ENCODE assay signal across 11 cellular contexts in the genomic region with DNA sequence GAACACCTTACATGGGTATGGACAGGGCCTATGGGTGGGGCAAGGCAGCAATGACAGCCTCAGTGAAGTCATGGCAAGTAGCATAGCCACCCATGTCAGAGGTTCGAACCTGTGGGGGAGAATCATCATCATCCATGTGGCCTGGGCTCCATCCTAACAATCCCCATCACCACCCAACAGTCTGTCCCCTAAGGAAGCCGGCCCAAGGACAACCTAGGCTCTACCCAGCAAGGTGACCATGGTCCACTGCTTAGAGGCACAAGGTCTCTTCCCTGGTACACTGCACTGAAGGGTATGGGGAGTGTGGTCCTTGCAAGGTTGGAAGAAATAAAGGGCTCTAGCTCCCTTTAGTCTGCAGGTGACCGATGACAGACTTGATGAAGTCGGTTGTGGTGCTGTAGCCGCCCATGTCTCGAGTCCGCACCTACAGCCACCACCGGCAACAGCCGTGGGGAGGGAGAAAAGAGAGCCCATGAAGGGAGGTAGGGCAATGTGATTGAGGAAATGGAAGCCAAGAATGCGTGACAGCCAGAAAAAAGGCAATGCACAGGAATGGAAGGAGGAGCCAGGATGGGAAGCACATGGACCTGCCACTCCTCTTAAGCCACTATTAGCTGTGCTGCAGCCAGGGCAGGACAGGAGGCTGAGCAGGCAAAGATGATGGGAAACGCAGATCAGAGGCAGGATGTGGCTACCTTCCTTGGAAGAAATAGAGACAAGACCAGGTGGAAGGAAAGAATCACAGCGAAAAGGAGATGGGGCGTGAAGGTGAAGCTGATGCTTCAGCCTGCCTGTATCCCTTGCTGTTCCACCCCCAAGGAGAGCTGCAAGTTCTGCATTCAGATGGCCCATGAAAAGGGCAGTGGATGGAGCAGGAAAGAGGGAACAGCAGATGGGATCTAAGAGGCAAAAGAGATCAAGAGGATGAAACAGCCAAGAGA. TPM values are rescaled to one million over a fixed set of nuclear protein-coding genes. Genes with fewer than 3 reads are reported as not detected.
DNase-seq lines count a peak whose midpoint lies in the region; ATAC-seq, FAIRE-seq and TF ChIP-seq lines count a peak whose summit lies in the region.
"Had no signal": no experiment of that assay in that cellular context is flagged by ENCODE, and none has a peak within 500 bp of the region (broad histone marks: within the 10 kb centered on the region; RNA-seq: fewer than 3 reads in every experiment).

No MANE protein-coding gene starts in this region.

- no peak overlapping the region for H2BK12ac ChIP-seq in trophoblast cell (ENCODE audit: low read length)

- no peaks in the 10 kb centered on the region for H3K9me3 Mint-ChIP-seq in activated naive CD8-positive, alpha-beta T cell treated with anti-CD3 and anti-CD28 coated beads for 36 hours
- no peaks in the 10 kb centered on the region for H3K9me3 Mint-ChIP-seq in stimulated activated memory B cell treated with anti-CD40 and anti-IgM and Interleukin-4, amounts not matched to agents 10 μg/mL and 1 μg/mL and 100 μg/mL, for 72 hours

- H3K27ac ChIP-seq in small intestine (ENCODE audit: low read depth in 1 of 2, low read length in 1 of 2), result no peak overlapping the region
- no peak overlapping the region for H3K27ac ChIP-seq in trophoblast cell (ENCODE audit: low read depth, low read length)

- H3K4me3 Mint-ChIP-seq in activated naive CD8-positive, alpha-beta T cell treated with anti-CD3 and anti-CD28 coated beads for 36 hours, result peak overlapping the region; percentile 5
- H3K4me3 Mint-ChIP-seq in stimulated activated memory B cell treated with anti-CD40 and anti-IgM and Interleukin-4, amounts not matched to agents 10 μg/mL and 1 μg/mL and 100 μg/mL, for 72 hours, result no peak overlapping the region

- DNase-seq in activated CD8-positive, alpha-beta memory T cell treated with anti-CD3 and anti-CD28 coated beads for 24 hours, result peak; percentile 74
- no peak for DNase-seq in activated CD8-positive, alpha-beta memory T cell treated with anti-CD3 and anti-CD28 coated beads, Interleukin-2, amount 50 U/mL, for 4 hours
- peak; percentile 66 for DNase-seq in NB4 (ENCODE audit: low read depth)
- peak; percentile 33 for DNase-seq in activated naive CD8-positive, alpha-beta T cell treated with anti-CD3 and anti-CD28 coated beads for 36 hours
- DNase-seq in small intestine, result no peak
- DNase-seq in trophoblast cell, result no peak
- no peak for DNase-seq in DMS153 treated with DMSO at 0.1 percent for 48 hours (lab: John Stamatoyannopoulos, UW; ENCODE audit: unreplicated experiment)
- DNase-seq: BE2C, kidney had no signal

- H3K79me1 ChIP-seq in trophoblast cell (ENCODE audit: low read length), result no peaks in the 10 kb centered on the region

- no peak overlapping the region for H3K18ac ChIP-seq in trophoblast cell (ENCODE audit: low read length)

- H2AFZ ChIP-seq in trophoblast cell (ENCODE audit: insufficient read depth, low read length, poor library complexity), result no peak overlapping the region

- no peaks in the 10 kb centered on the region for H3K27me3 ChIP-seq in small intestine (ENCODE audit: control insufficient read depth in 2 of 2, insufficient read depth in 2 of 2, low read length in 2 of 2)
- no peaks in the 10 kb centered on the region for H3K27me3 ChIP-seq in trophoblast cell (ENCODE audit: insufficient read depth, low read length)
- H3K27me3 ChIP-seq: BE2C had no signal

- no peak overlapping the region for H4K12ac ChIP-seq in trophoblast cell (ENCODE audit: low read depth, low read length)

- H3K4me1 Mint-ChIP-seq in activated naive CD8-positive, alpha-beta T cell treated with anti-CD3 and anti-CD28 coated beads for 36 hours, result peaks cover 48% of the 10 kb centered on the region
- H3K4me1 Mint-ChIP-seq in stimulated activated memory B cell treated with anti-CD40 and anti-IgM and Interleukin-4, amounts not matched to agents 10 μg/mL and 1 μg/mL and 100 μg/mL, for 72 hours, result peaks cover 53% of the 10 kb centered on the region

- no peak overlapping the region for H3K4me2 ChIP-seq in trophoblast cell (ENCODE audit: low read length)

- no peak overlapping the region for H3K4ac ChIP-seq in trophoblast cell (ENCODE audit: low read depth, low read length)

- H3K79me2 ChIP-seq in trophoblast cell (ENCODE audit: control insufficient read depth, insufficient read depth, low read length, poor library complexity), result peaks cover 4% of the 10 kb centered on the region

- FAIRE-seq in small intestine (lab: Jason Lieb, UNC), result no peak
- FAIRE-seq: kidney had no signal

- H3K36me3 ChIP-seq in small intestine (ENCODE audit: control insufficient read depth in 2 of 2, insufficient read depth in 2 of 2, low read length in 2 of 2), result peaks cover 17 to 18% of the 10 kb centered on the region in 2 donors
- peaks cover 58 to 77% of the 10 kb centered on the region in 2 experiments for H3K36me3 ChIP-seq in trophoblast cell (ENCODE audit: control insufficient read depth in 1 of 2, insufficient read depth in 2 of 2, low read length in 2 of 2)

- H2BK5ac ChIP-seq in trophoblast cell (ENCODE audit: low read depth, low read length, poor library complexity), result no peak overlapping the region

- no peak overlapping the region for H2BK120ac ChIP-seq in trophoblast cell (ENCODE audit: insufficient read depth, low read length, poor library complexity)

- no peaks in the 10 kb centered on the region for H3K9me3 ChIP-seq in small intestine (ENCODE audit: control insufficient read depth, low read depth)
- no peaks in the 10 kb centered on the region for H3K9me3 ChIP-seq in trophoblast cell (ENCODE audit: insufficient read depth, low read depth, low read length)
- H3K9me3 ChIP-seq: BE2C had no signal

- peak; percentile 41 for ATAC-seq in stimulated activated memory B cell treated with anti-CD40 and anti-IgM and Interleukin-4, amounts not matched to agents 10 μg/mL and 1 μg/mL and 100 μg/mL, for 72 hours
- ATAC-seq: sciatic nerve had no signal

- H3K14ac ChIP-seq in trophoblast cell (ENCODE audit: low read length), result no peak overlapping the region

- no peak overlapping the region for H4K8ac ChIP-seq in trophoblast cell (ENCODE audit: low read depth, low read length)

- H3K36me3 Mint-ChIP-seq in activated naive CD8-positive, alpha-beta T cell treated with anti-CD3 and anti-CD28 coated beads for 36 hours, result peaks cover 59% of the 10 kb centered on the region
- H3K36me3 Mint-ChIP-seq in stimulated activated memory B cell treated with anti-CD40 and anti-IgM and Interleukin-4, amounts not matched to agents 10 μg/mL and 1 μg/mL and 100 μg/mL, for 72 hours, result peaks cover 82% of the 10 kb centered on the region

- H3K23ac ChIP-seq in trophoblast cell (ENCODE audit: low read length), result no peak overlapping the region

- whole genome bisulfite sequencing in small intestine, 3 donors, result 66 to 75% (median 72%) methylated on average over 13 of the region's 13 CpGs
- WGBS in trophoblast cell (ENCODE audit: extremely low coverage, insufficient coverage, insufficient read length), result no CpG with 5 or more reads among the region's 13 CpGs

- H3K4me3 ChIP-seq in NB4 (ENCODE audit: low read depth, low read length), result no peak overlapping the region
- H3K4me3 ChIP-seq in small intestine (ENCODE audit: low read depth in 1 of 2, low read length in 2 of 2), result no peak overlapping the region
- no peak overlapping the region for H3K4me3 ChIP-seq in trophoblast cell (ENCODE audit: low read depth, low read length)

- peaks cover 0 to 5% of the 10 kb centered on the region in 2 donors for H3K4me1 ChIP-seq in small intestine (ENCODE audit: control insufficient read depth in 2 of 2, insufficient read depth in 1 of 2, low read depth in 1 of 2, low read length in 1 of 2)
- H3K4me1 ChIP-seq in trophoblast cell (ENCODE audit: control insufficient read depth in 1 of 2, insufficient read depth in 2 of 2, low read length in 2 of 2), result peaks cover 4 to 10% of the 10 kb centered on the region in 2 experiments
- H3K4me1 ChIP-seq: BE2C had no signal

- no peak for TF ChIP-seq CTCF in NB4 (IDR thresholded peaks at IDR 0.05; ENCODE audit: low read depth, low read length)

- peaks cover 6% of the 10 kb centered on the region for H3K27me3 Mint-ChIP-seq in activated naive CD8-positive, alpha-beta T cell treated with anti-CD3 and anti-CD28 coated beads for 36 hours
- H3K27me3 Mint-ChIP-seq in stimulated activated memory B cell treated with anti-CD40 and anti-IgM and Interleukin-4, amounts not matched to agents 10 μg/mL and 1 μg/mL and 100 μg/mL, for 72 hours, result no peaks in the 10 kb centered on the region

- H4K91ac ChIP-seq in trophoblast cell (ENCODE audit: low read depth, low read length), result no peak overlapping the region

- H2AK5ac ChIP-seq in trophoblast cell (ENCODE audit: low read length), result no peak overlapping the region

- H3K27ac Mint-ChIP-seq in activated naive CD8-positive, alpha-beta T cell treated with anti-CD3 and anti-CD28 coated beads for 36 hours, result peak overlapping the region; percentile 92
- no peak overlapping the region for H3K27ac Mint-ChIP-seq in stimulated activated memory B cell treated with anti-CD40 and anti-IgM and Interleukin-4, amounts not matched to agents 10 μg/mL and 1 μg/mL and 100 μg/mL, for 72 hours

- H3K9ac ChIP-seq in trophoblast cell (ENCODE audit: low read length), result no peak overlapping the region

- TF ChIP-seq POLR2A in NB4 (IDR thresholded peaks at IDR 0.05; ENCODE audit: extremely low read depth, insufficient read length), result peak; percentile 33

RNA-seq across cellular contexts. Expression of gene IDH3B, which starts 5.3 kb away (rescaled TPM):
- 100 to 1,000 TPM; 143 to 147 TPM for total RNA-seq in activated naive CD8-positive, alpha-beta T cell treated with anti-CD3 and anti-CD28 coated beads for 36 hours
- 100 to 1,000 TPM; 120 to 142 (median 139) TPM for polyA plus RNA-seq in small intestine
- 41.4 and 42.6 TPM in 2 replicates for polyA plus RNA-seq in trophoblast cell (2013)

RNA-seq across cellular contexts. Expression of gene NOP56, which starts 6.3 kb away (rescaled TPM):
- 100 to 1,000 TPM; 937 to 970 TPM for total RNA-seq in activated naive CD8-positive, alpha-beta T cell treated with anti-CD3 and anti-CD28 coated beads for 36 hours
- polyA plus RNA-seq in small intestine, result 100 to 1,000 TPM in 1 of 3 donors, 10 to 100 TPM in 2; 47.2 to 144 (median 53.0) TPM
- polyA plus RNA-seq in trophoblast cell (2013), result 148 and 157 TPM in 2 replicates

RNA-seq across cellular contexts. Expression of gene EBF4, which starts 33.9 kb away (rescaled TPM):
- total RNA-seq in activated naive CD8-positive, alpha-beta T cell treated with anti-CD3 and anti-CD28 coated beads for 36 hours, result under 1 TPM; 0.66 to 0.98 TPM
- 1 to 10 TPM in 2 of 3 donors, under 1 TPM in 1; 0.67 to 3.5 (median 2.8) TPM for polyA plus RNA-seq in small intestine
- polyA plus RNA-seq in trophoblast cell (2013), result 8.1 TPM in 2 replicates

Comparison
In these comparisons a context has a peak if more than half of its experiments do, and no peak if none do; other contexts are left out.
1. DNase-seq: peak in activated CD8-positive, alpha-beta memory T cell treated with anti-CD3 and anti-CD28 coated beads for 24 hours (single experiment), NB4 (single experiment) and activated naive CD8-positive, alpha-beta T cell treated with anti-CD3 and anti-CD28 coated beads for 36 hours (single experiment); none in activated CD8-positive, alpha-beta memory T cell treated with anti-CD3 and anti-CD28 coated beads, Interleukin-2, amount 50 U/mL, for 4 hours (single experiment), small intestine (single experiment), trophoblast cell (0 of 2) and DMS153 treated with DMSO at 0.1 percent for 48 hours (single experiment).